1 cellular context compared by ENCODE assay signal in the genomic region with DNA sequence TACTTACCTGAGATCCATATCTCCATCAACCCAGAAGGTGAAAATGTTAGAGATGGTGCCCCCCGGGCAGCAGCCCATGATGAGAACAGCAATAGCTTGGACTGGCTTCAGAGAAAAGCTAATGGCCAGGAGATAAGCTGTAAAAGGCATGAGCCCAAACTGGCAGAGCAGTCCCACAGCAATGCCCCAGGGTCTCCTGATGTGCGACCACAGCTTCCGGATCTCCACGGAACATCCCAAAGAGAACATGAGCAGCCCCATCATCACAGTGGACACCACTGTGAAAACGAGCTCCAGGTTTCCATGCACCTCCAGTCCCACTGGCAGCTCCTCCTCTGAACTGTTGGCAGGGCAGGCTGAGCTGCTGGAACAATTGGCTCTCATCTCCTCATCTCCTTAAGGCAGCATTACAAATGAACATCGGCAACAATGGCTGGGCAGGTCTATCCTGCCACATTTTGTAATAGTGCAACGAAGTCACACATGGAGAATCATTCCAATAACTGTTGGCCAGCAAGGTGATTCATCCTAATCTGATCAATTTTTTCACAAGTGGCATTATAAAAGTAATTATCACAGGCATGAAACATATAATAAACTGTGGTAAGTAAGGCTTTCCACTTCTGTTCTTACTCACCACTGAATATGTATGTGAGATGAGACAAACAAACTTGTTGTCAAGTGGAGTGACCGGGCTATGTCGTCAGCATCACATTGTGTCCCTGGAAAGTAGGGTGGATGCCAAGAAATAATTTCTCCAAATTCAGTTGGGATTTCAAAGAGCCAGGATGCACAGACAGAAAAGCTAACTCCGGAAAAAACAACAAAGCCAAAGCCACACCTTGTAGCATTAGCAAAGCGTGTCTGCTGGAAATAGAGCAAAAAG.
TF ChIP-seq lines count a peak whose summit lies in the region.

A gene with protein sequence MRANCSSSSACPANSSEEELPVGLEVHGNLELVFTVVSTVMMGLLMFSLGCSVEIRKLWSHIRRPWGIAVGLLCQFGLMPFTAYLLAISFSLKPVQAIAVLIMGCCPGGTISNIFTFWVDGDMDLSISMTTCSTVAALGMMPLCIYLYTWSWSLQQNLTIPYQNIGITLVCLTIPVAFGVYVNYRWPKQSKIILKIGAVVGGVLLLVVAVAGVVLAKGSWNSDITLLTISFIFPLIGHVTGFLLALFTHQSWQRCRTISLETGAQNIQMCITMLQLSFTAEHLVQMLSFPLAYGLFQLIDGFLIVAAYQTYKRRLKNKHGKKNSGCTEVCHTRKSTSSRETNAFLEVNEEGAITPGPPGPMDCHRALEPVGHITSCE (minus strand): TSS at position 653 of the 886 bp plus-strand sequence. CDS start 269 bp downstream, at position 384.

TF ChIP-seq in H1, 55 proteins besides CTCF, POLR2A, EP300 and RAD21:
- TF ChIP-seq TAF7 (optimal IDR thresholded peaks at IDR 0.05; ENCODE audit: borderline replicate concordance, low read depth, low read length), result no peak
- TF ChIP-seq KDM5A (IDR thresholded peaks at IDR 0.05; ENCODE audit: low read length), result no peak
- TF ChIP-seq MAFK (IDR thresholded peaks at IDR 0.05; ENCODE audit: low read depth, low read length), result no peak
